Comparison of ENCODE assay signal across 9 cellular contexts in the genomic region with DNA sequence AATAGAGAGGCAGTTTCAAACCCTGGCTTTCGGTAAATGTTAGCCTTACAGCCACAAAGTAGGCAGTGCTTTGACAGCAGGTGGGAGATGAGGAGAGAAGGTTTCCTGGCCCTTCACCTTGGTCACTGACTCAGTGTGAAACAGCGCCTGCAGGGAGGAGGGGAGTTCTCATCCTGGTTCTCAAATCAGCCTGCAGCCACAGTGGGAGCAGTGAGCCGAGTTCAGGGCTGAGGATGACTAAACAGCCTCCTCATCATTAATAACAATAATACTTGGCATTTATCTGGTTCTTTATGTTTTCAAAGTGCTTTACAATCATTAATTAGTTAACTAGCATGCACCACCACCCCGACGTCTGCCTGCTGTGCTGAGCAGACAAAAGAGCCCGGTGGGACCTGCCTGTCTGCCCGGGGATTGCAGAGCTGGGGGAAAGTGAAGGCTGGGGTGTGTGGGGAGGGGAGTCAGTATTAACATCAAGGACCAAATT.
DNase-seq lines count a peak whose midpoint lies in the region; ATAC-seq lines count a peak whose summit lies in the region.
"Had no signal": no experiment of that assay in that cellular context is flagged by ENCODE, and none has a peak within 500 bp of the region (broad histone marks: within the 10 kb centered on the region; RNA-seq: fewer than 3 reads in every experiment).

No MANE protein-coding gene starts in this region.

- DNase-seq in NCI-H1417 (lab: John Stamatoyannopoulos, UW) (peak in 2 of 3 experiments; percentile 56 to 70), glomerular visceral epithelial cell (ENCODE audit: extremely low spot score) (peak; percentile 45), SHP77 (lab: John Stamatoyannopoulos, UW) (no peak), GF-D8 (lab: John Stamatoyannopoulos, UW) (no peak), NCI-H2029 (lab: John Stamatoyannopoulos, UW) (no peak)
- DNase-seq: nucleus accumbens, SHP77 treated with DMSO at 0.1 percent for 48 hours had no signal

- ATAC-seq in GM18873 (IDR thresholded peaks at IDR 0.05; ENCODE audit: low FRiP score, unreplicated experiment) (peak; percentile 39), GM21717 (IDR thresholded peaks at IDR 0.05; ENCODE audit: unreplicated experiment) (peak; percentile 39)

Comparison
In these comparisons a context has a peak if more than half of its experiments do, and no peak if none do; other contexts are left out.
1. DNase-seq: peak in NCI-H1417 (2 of 3) and glomerular visceral epithelial cell (single experiment); none in SHP77 (0 of 2), GF-D8 (single experiment) and NCI-H2029 (single experiment).